9 cellular contexts compared by ENCODE assay signal in genomic region chr19:52191951-52192350, GRCh38. TPM values are rescaled to one million over a fixed set of nuclear protein-coding genes. Genes with fewer than 3 reads are reported as not detected.
DNase-seq lines count a peak whose midpoint lies in the region; ATAC-seq, FAIRE-seq and TF ChIP-seq lines count a peak whose summit lies in the region.
"Had no signal": no experiment of that assay in that cellular context is flagged by ENCODE, and none has a peak within 500 bp of the region (broad histone marks: within the 10 kb centered on the region; RNA-seq: fewer than 3 reads in every experiment).

No MANE protein-coding gene starts in this region.

- peak overlapping the region; percentile 71 for H3K4me2 ChIP-seq in DOHH2 (ENCODE audit: low read length)
- peak overlapping the region; percentile 98 for H3K4me2 ChIP-seq in OCI-LY7 (ENCODE audit: low read length)
- H3K4me2 ChIP-seq in trophoblast cell (ENCODE audit: low read length): peak overlapping the region; percentile 86

- H2AK5ac ChIP-seq in trophoblast cell (ENCODE audit: low read length): no peak overlapping the region

- POLR2A ChIA-PET in OCI-LY7 (lab: Charles Lee): no interaction called here

- H3K9me2 ChIP-seq in DOHH2 (replicated peaks; ENCODE audit: control insufficient read depth, low read length): no peaks in the 10 kb centered on the region
- no peaks in the 10 kb centered on the region for H3K9me2 ChIP-seq in OCI-LY7 (ENCODE audit: insufficient read depth, low read length)

- no peak overlapping the region for H2BK12ac ChIP-seq in trophoblast cell (ENCODE audit: low read length)

- H4K8ac ChIP-seq in trophoblast cell (ENCODE audit: low read depth, low read length): no peak overlapping the region

- no peak overlapping the region for H4K91ac ChIP-seq in trophoblast cell (ENCODE audit: low read depth, low read length)

- no peak overlapping the region for H2BK5ac ChIP-seq in trophoblast cell (ENCODE audit: low read depth, low read length, poor library complexity)

- WGBS in esophagus squamous epithelium, 2 donors: 53 to 58% methylated on average over 2 of the region's 2 CpGs
- no CpG with 5 or more reads among the region's 2 CpGs for WGBS in trophoblast cell (ENCODE audit: extremely low coverage, insufficient coverage, insufficient read length)

- TF ChIP-seq POLR2A in esophagus squamous epithelium (IDR thresholded peaks at IDR 0.05): no peak

- FAIRE-seq in frontal cortex (lab: Jason Lieb, UNC): no peak
- FAIRE-seq: H54 had no signal

- DNase-seq in OCI-LY7 (ENCODE audit: low spot score) (peak; percentile 27), esophagus squamous epithelium (lab: John Stamatoyannopoulos, UW) (no peak), trophoblast cell (no peak), frontal cortex (ENCODE audit: low spot score in 2 of 2) (no peak), left colon (no peak), DMS 273 treated with DMSO at 0.1 percent for 48 hours (lab: John Stamatoyannopoulos, UW) (no peak)
- no peak for DNase-seq in NK-92 treated with Interleukin-12 subunit alpha and Interleukin-12 subunit beta, amount 100 ng/mL, for 24 hours (lab: John Stamatoyannopoulos, UW)

- H2AFZ ChIP-seq in OCI-LY7 (ENCODE audit: low read length) (no peak overlapping the region), trophoblast cell (ENCODE audit: insufficient read depth, low read length, poor library complexity) (no peak overlapping the region)

- no peak overlapping the region for H4K12ac ChIP-seq in trophoblast cell (ENCODE audit: low read depth, low read length)

- H3K4me3 ChIP-seq in DOHH2 (ENCODE audit: low read length) (peak overlapping the region; percentile 92), OCI-LY7 (ENCODE audit: low read depth, low read length, poor library complexity, severe bottlenecking) (peak overlapping the region; percentile 98), esophagus squamous epithelium (peak overlapping the region in 2 of 4 donors; percentile 81 to 95), trophoblast cell (ENCODE audit: low read depth, low read length) (no peak overlapping the region)

- CTCF ChIA-PET in OCI-LY7 (lab: Charles Lee; ENCODE audit: unreplicated experiment): no interaction called here

- intact Hi-C loops in OCI-LY7 (cut with micrococcal nuclease; ENCODE audit: unreplicated experiment) (loop anchor here (2.0 kb wide), 1 partner anchor 53 kb away; the partner anchor contains the start of gene ZNF616), esophagus squamous epithelium (cut with DNase I) (no loop called here), left colon (cut with DNase I, micrococcal nuclease) (no loop called here)

- H3K14ac ChIP-seq in trophoblast cell (ENCODE audit: low read length): no peak overlapping the region

- peaks cover 17% of the 10 kb centered on the region for H3K79me1 ChIP-seq in trophoblast cell (ENCODE audit: low read length)

- no peak overlapping the region for H3K18ac ChIP-seq in trophoblast cell (ENCODE audit: low read length)

- peaks cover 3% of the 10 kb centered on the region for H3F3A ChIP-seq in DOHH2 (ENCODE audit: control insufficient read depth, insufficient read depth)

- no peaks in the 10 kb centered on the region for H3K9me3 ChIP-seq in DOHH2 (ENCODE audit: control insufficient read depth, insufficient read depth, low read length)
- no peaks in the 10 kb centered on the region for H3K9me3 ChIP-seq in OCI-LY7 (ENCODE audit: low read length)
- H3K9me3 ChIP-seq in esophagus squamous epithelium: no peaks in the 10 kb centered on the region
- no peaks in the 10 kb centered on the region for H3K9me3 ChIP-seq in trophoblast cell (ENCODE audit: insufficient read depth, low read depth, low read length)

- 0 out of 2 replicates have a peak overlapping the region, but pooled peaks have one; percentile 4 for H3K27ac ChIP-seq in DOHH2 (ENCODE audit: low read depth, low read length)
- H3K27ac ChIP-seq in OCI-LY7 (ENCODE audit: low read depth, low read length, poor library complexity, severe bottlenecking): peak overlapping the region; percentile 75
- H3K27ac ChIP-seq in esophagus squamous epithelium: peak overlapping the region in 3 of 4 donors; percentile 31 to 99 (median 97)
- no peak overlapping the region for H3K27ac ChIP-seq in trophoblast cell (ENCODE audit: low read depth, low read length)

- H3K79me2 ChIP-seq in DOHH2 (ENCODE audit: control insufficient read depth, low read length) (peaks cover 71% of the 10 kb centered on the region), OCI-LY7 (ENCODE audit: insufficient read depth, low read depth, low read length) (peaks cover 74% of the 10 kb centered on the region), trophoblast cell (ENCODE audit: control insufficient read depth, insufficient read depth, low read length, poor library complexity) (peaks cover 27% of the 10 kb centered on the region)

- H3K4me1 ChIP-seq in DOHH2 (ENCODE audit: control insufficient read depth, low read length) (peaks cover 32% of the 10 kb centered on the region), OCI-LY7 (ENCODE audit: insufficient read depth, low read length, poor library complexity, severe bottlenecking) (peaks cover 38% of the 10 kb centered on the region), esophagus squamous epithelium (peaks cover 25 to 77% (median 38%) of the 10 kb centered on the region in 3 donors), trophoblast cell (ENCODE audit: control insufficient read depth in 1 of 2, insufficient read depth in 2 of 2, low read length in 2 of 2) (peaks cover 0 to 9% of the 10 kb centered on the region in 2 experiments)

- H3K23ac ChIP-seq in trophoblast cell (ENCODE audit: low read length): no peak overlapping the region

- no peak overlapping the region for H3K9ac ChIP-seq in trophoblast cell (ENCODE audit: low read length)

- ATAC-seq in left colon: no peak

- no peak overlapping the region for H2BK120ac ChIP-seq in trophoblast cell (ENCODE audit: insufficient read depth, low read length, poor library complexity)

- H3K36me3 ChIP-seq in DOHH2 (ENCODE audit: control insufficient read depth, low read length) (peaks cover 68% of the 10 kb centered on the region), OCI-LY7 (ENCODE audit: insufficient read depth, low read length) (peaks cover 60% of the 10 kb centered on the region), esophagus squamous epithelium (peaks cover 0 to 42% (median 7%) of the 10 kb centered on the region in 3 donors), trophoblast cell (ENCODE audit: control insufficient read depth in 1 of 2, insufficient read depth in 2 of 2, low read length in 2 of 2) (peaks cover 15 to 25% of the 10 kb centered on the region in 2 experiments)

- TF ChIP-seq CTCF in DOHH2 (IDR thresholded peaks at IDR 0.05; ENCODE audit: low read depth, low read length, poor library complexity, severe bottlenecking): no peak
- TF ChIP-seq CTCF in OCI-LY7 (conservative IDR thresholded peaks at IDR 0.05; ENCODE audit: low read length): no peak
- TF ChIP-seq CTCF in esophagus squamous epithelium (IDR thresholded peaks at IDR 0.05): no peak

- H4K20me1 ChIP-seq in DOHH2 (ENCODE audit: control insufficient read depth, insufficient read depth, low read depth, low read length) (peaks cover 16% of the 10 kb centered on the region), OCI-LY7 (ENCODE audit: insufficient read depth, low read length) (peaks cover 36% of the 10 kb centered on the region; the same call in 1 of the 2 replicates)

- H3K27me3 ChIP-seq in DOHH2 (ENCODE audit: control insufficient read depth, low read length) (no peaks in the 10 kb centered on the region), esophagus squamous epithelium (no peaks in the 10 kb centered on the region), trophoblast cell (ENCODE audit: insufficient read depth, low read length) (no peaks in the 10 kb centered on the region)

- H3K4ac ChIP-seq in trophoblast cell (ENCODE audit: low read depth, low read length): peak overlapping the region; percentile 71

- no TSS peak for BruUV-seq in OCI-LY7 (replicated peaks; lab: Mats Ljungman, UMichigan)

RNA-seq across cellular contexts. Expression of gene PPP2R1A, which starts 2.1 kb away (rescaled TPM):
- total RNA-seq in OCI-LY7 (2014; rRNA removed; shearing (Covaris generic)): 117 and 154 TPM in 2 replicates
- total RNA-seq in OCI-LY7 (2022): 207 and 208 TPM in 2 replicates
- total RNA-seq in esophagus squamous epithelium: 100 to 1,000 TPM; 126 to 225 (median 152) TPM
- polyA plus RNA-seq in trophoblast cell (2013): 130 and 133 TPM in 2 replicates
- 159 TPM for total RNA-seq in frontal cortex
- 100 to 1,000 TPM; 262 to 281 TPM for total RNA-seq in left colon

RNA-seq across cellular contexts. Expression of gene ZNF836, which starts 20.5 kb away (rescaled TPM):
- 8.0 and 13.2 TPM in 2 replicates for total RNA-seq in OCI-LY7 (2014; rRNA removed; shearing (Covaris generic))
- 14.8 and 20.7 TPM in 2 replicates for total RNA-seq in OCI-LY7 (2022)
- total RNA-seq in esophagus squamous epithelium: 1 to 10 TPM; 5.0 to 9.5 (median 7.5) TPM
- polyA plus RNA-seq in trophoblast cell (2013): 50.0 and 50.5 TPM in 2 replicates
- 47.7 TPM for total RNA-seq in frontal cortex
- 10 to 100 TPM; 10.5 to 15.4 TPM for total RNA-seq in left colon

RNA-seq across cellular contexts. Expression of gene ZNF616, which starts 52.2 kb away (rescaled TPM):
- total RNA-seq in OCI-LY7 (2014; rRNA removed; shearing (Covaris generic)): 3.8 and 5.2 TPM in 2 replicates
- total RNA-seq in OCI-LY7 (2022): 7.1 and 7.2 TPM in 2 replicates
- 1 to 10 TPM; 2.4 to 5.1 (median 3.7) TPM for total RNA-seq in esophagus squamous epithelium
- 7.2 and 7.4 TPM in 2 replicates for polyA plus RNA-seq in trophoblast cell (2013)
- total RNA-seq in frontal cortex: 28.9 TPM
- total RNA-seq in left colon: 1 to 10 TPM; 7.1 to 9.2 TPM
